Comparison of ENCODE assay signal across 17 cellular contexts in the genomic region with DNA sequence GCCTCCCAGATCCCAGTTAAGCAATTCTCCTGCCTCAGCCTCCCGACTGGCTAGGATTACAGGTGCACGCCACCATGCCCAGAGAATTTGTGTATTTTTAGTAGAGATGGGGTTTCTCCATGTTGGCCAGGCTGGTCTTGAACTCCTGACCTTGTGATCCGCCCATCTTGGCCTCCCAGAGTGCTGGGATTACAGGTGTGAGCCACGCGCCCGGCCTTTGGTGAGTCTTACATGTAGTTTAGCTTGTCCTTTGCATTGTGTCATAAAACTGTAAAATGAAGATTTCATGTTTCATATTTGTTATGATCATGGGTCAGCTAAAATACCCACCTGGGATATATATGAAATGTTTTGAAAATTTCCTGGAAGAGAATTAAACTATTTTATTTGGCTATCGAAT.
DNase-seq lines count a peak whose midpoint lies in the region; ATAC-seq and TF ChIP-seq lines count a peak whose summit lies in the region.
"Had no signal": no experiment of that assay in that cellular context is flagged by ENCODE, and none has a peak within 500 bp of the region (broad histone marks: within the 10 kb centered on the region; RNA-seq: fewer than 3 reads in every experiment).

No MANE protein-coding gene starts in this region.

- POLR2A ChIA-PET in IMR-90 (lab: Charles Lee; ENCODE audit: unreplicated experiment), result interaction anchor here (0.6 kb wide), 1 partner anchor 394 kb away, joined by 13 read pairs; no protein-coding TSS in a partner anchor
- POLR2A ChIA-PET in activated CD4-positive, alpha-beta T cell treated with anti-CD3 and anti-CD28 coated beads for 36 hours (lab: Charles Lee), result no interaction called here
- POLR2A ChIA-PET in activated CD8-positive, alpha-beta T cell treated with anti-CD3 and anti-CD28 coated beads for 36 hours (lab: Charles Lee), result no interaction called here

- peak overlapping the region; percentile 98 for H2BK5ac ChIP-seq in IMR-90 (ENCODE audit: low read depth, low read length, poor library complexity, severe bottlenecking)

- H2AFZ ChIP-seq in IMR-90 (replicated peaks; ENCODE audit: low read length, poor library complexity), result no peak overlapping the region

- H3K27me3 ChIP-seq in IMR-90 (ENCODE audit: control insufficient read depth, insufficient read depth, low read length) (no peaks in the 10 kb centered on the region), brain microvascular endothelial cell (replicated peaks) (no peaks in the 10 kb centered on the region), thoracic aorta (replicated peaks; ENCODE audit: insufficient read depth) (no peaks in the 10 kb centered on the region), psoas muscle (ENCODE audit: insufficient read depth in 3 of 3, low read length in 2 of 3) (no peaks in the 10 kb centered on the region)

- peak overlapping the region; percentile 25; the same call in 1 of the 2 replicates for H2BK20ac ChIP-seq in IMR-90 (ENCODE audit: low read depth, low read length)

- H3K79me1 ChIP-seq in IMR-90 (ENCODE audit: low read depth in 1 of 2, low read length in 2 of 2), result peaks cover 11 to 37% of the 10 kb centered on the region in 2 experiments

- peak overlapping the region; percentile 96 for H2BK120ac ChIP-seq in IMR-90 (ENCODE audit: low read depth, low read length)

- DNase-seq in IMR-90 (no peak), brain microvascular endothelial cell (no peak), nephron progenitor cell (no peak), thoracic aorta (ENCODE audit: low spot score) (no peak), psoas muscle (no peak)
- no peak for DNase-seq in activated CD4-positive, alpha-beta T cell treated with anti-CD3 and anti-CD28 coated beads for 36 hours
- no peak for DNase-seq in activated CD8-positive, alpha-beta T cell treated with anti-CD3 and anti-CD28 coated beads for 36 hours
- DNase-seq: Calu3; CD4-positive, alpha-beta memory T cell; DMS53; Kasumi-1; MM.1S; NCI-H1105; NCI-H1694 treated with DMSO at 0.1 percent for 48 hours; NCI-H526 treated with DMSO at 0.1 percent for 48 hours; SIG-M5 had no signal

- no peak for TF ChIP-seq CTCF in IMR-90 (conservative IDR thresholded peaks at IDR 0.05; ENCODE audit: low read depth, low read length)
- no peak for TF ChIP-seq CTCF in brain microvascular endothelial cell (IDR thresholded peaks at IDR 0.05; ENCODE audit: low read depth, low read length, missing control alignments)
- TF ChIP-seq CTCF in nephron progenitor cell (IDR thresholded peaks at IDR 0.05), result no peak
- TF ChIP-seq CTCF in thoracic aorta (IDR thresholded peaks at IDR 0.05), result no peak
- TF ChIP-seq CTCF in psoas muscle (IDR thresholded peaks at IDR 0.05), result no peak
- no peak for TF ChIP-seq CTCF in activated CD8-positive, alpha-beta T cell treated with anti-CD3 and anti-CD28 coated beads for 36 hours (IDR thresholded peaks at IDR 0.05)

- peak overlapping the region; percentile 89 for H3K14ac ChIP-seq in IMR-90 (replicated peaks; ENCODE audit: low read depth, low read length)

- 0 out of 2 replicates have a peak, but pooled peaks cover 7% of the 10 kb centered on the region for H3K9me1 ChIP-seq in IMR-90 (ENCODE audit: insufficient read depth, low read length)

- H3K36me3 ChIP-seq in IMR-90 (ENCODE audit: control insufficient read depth, insufficient read depth, low read length), result peaks cover 12% of the 10 kb centered on the region
- peaks cover 3% of the 10 kb centered on the region for H3K36me3 ChIP-seq in brain microvascular endothelial cell (replicated peaks)
- peaks cover 4% of the 10 kb centered on the region for H3K36me3 ChIP-seq in thoracic aorta
- peaks cover 3 to 27% of the 10 kb centered on the region in 2 donors for H3K36me3 ChIP-seq in psoas muscle (ENCODE audit: insufficient read depth in 1 of 2, low read depth in 1 of 2)

- H4K91ac ChIP-seq in IMR-90 (ENCODE audit: insufficient read depth, low read depth, low read length), result peak overlapping the region; percentile 97

- no peak for TF ChIP-seq RAD21 in IMR-90 (IDR thresholded peaks at IDR 0.05; ENCODE audit: low read length)

- peak overlapping the region; percentile 36 to 95; a peak in 2 of 4 replicates for H4K8ac ChIP-seq in IMR-90 (ENCODE audit: low read depth in 2 of 2, low read length in 2 of 2)

- H3K4me3 ChIP-seq in IMR-90 (ENCODE audit: insufficient read depth, low read depth, low read length) (no peak overlapping the region), brain microvascular endothelial cell (ENCODE audit: low read depth, low read length) (no peak overlapping the region), thoracic aorta (no peak overlapping the region), psoas muscle (no peak overlapping the region)

- intact Hi-C loops in IMR-90 (cut with micrococcal nuclease), result no loop called here
- intact Hi-C loops in psoas muscle (cut with DNase I), result no loop called here
- intact Hi-C loops in activated CD4-positive, alpha-beta T cell treated with anti-CD3 and anti-CD28 coated beads for 36 hours (cut with DNase I, micrococcal nuclease), result no loop called here
- intact Hi-C loops in activated CD8-positive, alpha-beta T cell treated with anti-CD3 and anti-CD28 coated beads for 36 hours (cut with micrococcal nuclease), result no loop called here

- H2AK5ac ChIP-seq in IMR-90 (ENCODE audit: low read depth, low read length), result peak overlapping the region; percentile 93

- peaks cover 75% of the 10 kb centered on the region for H3K36me3 Mint-ChIP-seq in nephron progenitor cell (ENCODE audit: low read depth)
- no peaks in the 10 kb centered on the region for H3K36me3 Mint-ChIP-seq in activated CD4-positive, alpha-beta T cell treated with anti-CD3 and anti-CD28 coated beads for 36 hours (ENCODE audit: low read depth)
- no peaks in the 10 kb centered on the region for H3K36me3 Mint-ChIP-seq in activated CD8-positive, alpha-beta T cell treated with anti-CD3 and anti-CD28 coated beads for 36 hours (ENCODE audit: low read depth)
- H3K36me3 Mint-ChIP-seq: IgD-negative memory B cell had no signal

- H3K27me3 Mint-ChIP-seq in nephron progenitor cell (ENCODE audit: low read depth, poor library complexity), result peaks cover 2% of the 10 kb centered on the region
- peaks cover 1% of the 10 kb centered on the region for H3K27me3 Mint-ChIP-seq in activated CD4-positive, alpha-beta T cell treated with anti-CD3 and anti-CD28 coated beads for 36 hours
- H3K27me3 Mint-ChIP-seq in activated CD8-positive, alpha-beta T cell treated with anti-CD3 and anti-CD28 coated beads for 36 hours, result no peaks in the 10 kb centered on the region

- peak overlapping the region; percentile 48; the same call in 1 of the 2 replicates for H4K5ac ChIP-seq in IMR-90 (ENCODE audit: low read depth, low read length)

- no peaks in the 10 kb centered on the region for H4K20me1 ChIP-seq in IMR-90 (ENCODE audit: insufficient read depth, low read length)

- H2BK15ac ChIP-seq in IMR-90 (ENCODE audit: low read depth, low read length), result peak overlapping the region; percentile 71; the same call in 1 of the 3 replicates

- peak overlapping the region; percentile 93 for H3K4ac ChIP-seq in IMR-90 (ENCODE audit: low read depth, low read length)

- in situ Hi-C loops in IMR-90 (cut with MboI; ENCODE audit: low sequenced_read_pairs) (no loop called here), brain microvascular endothelial cell (cut with HindIII; ENCODE audit: low pct_ligation_motif_present, low sequenced_read_pairs) (loop anchor here (25.0 kb wide), 1 partner anchor 264 kb away; no protein-coding TSS in a partner anchor)

- H3K23ac ChIP-seq in IMR-90 (ENCODE audit: low read depth, low read length), result no peak overlapping the region; the same call in 1 of the 2 replicates

- H3K56ac ChIP-seq in IMR-90 (ENCODE audit: extremely low read depth, insufficient read depth, low read length), result no peak overlapping the region

- H3K9ac ChIP-seq in IMR-90 (ENCODE audit: low read depth, low read length), result peak overlapping the region; percentile 68; the same call in 1 of the 2 replicates

- H3K4me1 Mint-ChIP-seq in nephron progenitor cell, result peaks cover 23% of the 10 kb centered on the region
- peaks cover 20% of the 10 kb centered on the region for H3K4me1 Mint-ChIP-seq in activated CD4-positive, alpha-beta T cell treated with anti-CD3 and anti-CD28 coated beads for 36 hours
- H3K4me1 Mint-ChIP-seq in activated CD8-positive, alpha-beta T cell treated with anti-CD3 and anti-CD28 coated beads for 36 hours (ENCODE audit: low read depth), result peaks cover 14% of the 10 kb centered on the region

- H3K9me3 ChIP-seq in IMR-90 (ENCODE audit: control insufficient read depth, insufficient read depth, low read length), result no peaks in the 10 kb centered on the region
- no peaks in the 10 kb centered on the region for H3K9me3 ChIP-seq in thoracic aorta
- no peaks in the 10 kb centered on the region for H3K9me3 ChIP-seq in psoas muscle

- 100% methylated on average over 2 of the region's 7 CpGs; no CpG with 5 or more reads in 1 of the 2 experiments for WGBS in IMR-90 (ENCODE audit: extremely low coverage in 2 of 2, insufficient read length in 1 of 2), 2 experiments
- 90 to 97% (median 96%) methylated on average over 7 of the region's 7 CpGs for WGBS in psoas muscle, 3 donors

- no peaks in the 10 kb centered on the region for H3K9me3 Mint-ChIP-seq in nephron progenitor cell
- no peaks in the 10 kb centered on the region for H3K9me3 Mint-ChIP-seq in activated CD4-positive, alpha-beta T cell treated with anti-CD3 and anti-CD28 coated beads for 36 hours (ENCODE audit: low read depth)
- H3K9me3 Mint-ChIP-seq in activated CD8-positive, alpha-beta T cell treated with anti-CD3 and anti-CD28 coated beads for 36 hours, result no peaks in the 10 kb centered on the region
- H3K9me3 Mint-ChIP-seq: CD4-positive, alpha-beta memory T cell; IgD-negative memory B cell had no signal

- ATAC-seq in IMR-90 (ENCODE audit: low read depth) (no peak), thoracic aorta (ENCODE audit: insufficient number of reproducible peaks, low FRiP score, low read depth) (no peak), psoas muscle (no peak)
- ATAC-seq in activated CD4-positive, alpha-beta T cell treated with anti-CD3 and anti-CD28 coated beads for 36 hours, result no peak
- no peak for ATAC-seq in activated CD8-positive, alpha-beta T cell treated with anti-CD3 and anti-CD28 coated beads for 36 hours

- H3K4me3 Mint-ChIP-seq in nephron progenitor cell, result no peak overlapping the region
- H3K4me3 Mint-ChIP-seq in activated CD4-positive, alpha-beta T cell treated with anti-CD3 and anti-CD28 coated beads for 36 hours, result no peak overlapping the region
- no peak overlapping the region for H3K4me3 Mint-ChIP-seq in activated CD8-positive, alpha-beta T cell treated with anti-CD3 and anti-CD28 coated beads for 36 hours
- H3K4me3 Mint-ChIP-seq: CD4-positive, alpha-beta memory T cell had no signal

- H3K27ac ChIP-seq in IMR-90 (ENCODE audit: insufficient read depth, low read length), result peak overlapping the region; percentile 95
- peak overlapping the region; percentile 100 for H3K27ac ChIP-seq in brain microvascular endothelial cell
- peak overlapping the region; percentile 80 to 85 for H3K27ac ChIP-seq in thoracic aorta
- H3K27ac ChIP-seq in psoas muscle, result no peak overlapping the region

- no TSS peak for BruUV-seq in IMR-90 (replicated peaks; lab: Mats Ljungman, UMichigan)

- H3K18ac ChIP-seq in IMR-90 (ENCODE audit: low read depth, low read length), result peak overlapping the region; percentile 95

- H2AK9ac ChIP-seq in IMR-90 (replicated peaks; ENCODE audit: low read depth, low read length, poor library complexity), result no peak overlapping the region

- TF ChIP-seq POLR2A in IMR-90 (IDR thresholded peaks at IDR 0.05; ENCODE audit: low read depth, low read length), result no peak

- H3K27ac Mint-ChIP-seq in nephron progenitor cell, result peak overlapping the region; percentile 66
- H3K27ac Mint-ChIP-seq in activated CD4-positive, alpha-beta T cell treated with anti-CD3 and anti-CD28 coated beads for 36 hours, result no peak overlapping the region
- H3K27ac Mint-ChIP-seq in activated CD8-positive, alpha-beta T cell treated with anti-CD3 and anti-CD28 coated beads for 36 hours, result no peak overlapping the region
- H3K27ac Mint-ChIP-seq: CD4-positive, alpha-beta memory T cell; IgD-negative memory B cell had no signal

- H3K4me1 ChIP-seq in IMR-90 (ENCODE audit: control insufficient read depth, insufficient read depth, low read length) (peaks cover 29% of the 10 kb centered on the region), thoracic aorta (ENCODE audit: control insufficient read depth in 1 of 2, low read depth in 2 of 2) (peaks cover 17 to 69% of the 10 kb centered on the region in 2 donors), psoas muscle (no peaks in the 10 kb centered on the region)

- CTCF ChIA-PET in IMR-90 (lab: Yijun Ruan, JAX), result interaction anchor here (0.6 kb wide), 1 partner anchor 24 kb away, joined by 4 read pairs; no protein-coding TSS in a partner anchor
- CTCF ChIA-PET in activated CD4-positive, alpha-beta T cell treated with anti-CD3 and anti-CD28 coated beads for 36 hours (lab: Charles Lee), result interaction anchor here (0.6 kb wide), 1 partner anchor 386 kb away, joined by 3 read pairs; no protein-coding TSS in a partner anchor
- CTCF ChIA-PET in activated CD8-positive, alpha-beta T cell treated with anti-CD3 and anti-CD28 coated beads for 36 hours (lab: Charles Lee), result no interaction called here

- dilution Hi-C loops in IMR-90 (cut with HindIII; ENCODE audit: low sequenced_read_pairs, unreplicated experiment), result no loop called here

- no peak overlapping the region for H3K4me2 ChIP-seq in IMR-90 (ENCODE audit: low read depth, low read length)
